In genomic region chr6:15110721-15111354, GRCh38 we compare ENCODE assay signal across 22 cellular contexts.
DNase-seq lines count a peak whose midpoint lies in the region; ATAC-seq and TF ChIP-seq lines count a peak whose summit lies in the region.
"Had no signal": no experiment of that assay in that cellular context is flagged by ENCODE, and none has a peak within 500 bp of the region (broad histone marks: within the 10 kb centered on the region; RNA-seq: fewer than 3 reads in every experiment).

No MANE protein-coding gene starts in this region.

- 38% methylated on average over 1 of the region's 1 CpG for WGBS in smooth muscle cell (ENCODE audit: low lambda C conversion rate)
- 35 to 48% methylated on average over 1 of the region's 1 CpG for WGBS in body of pancreas, 2 donors

- H3K4me1 ChIP-seq in smooth muscle cell (ENCODE audit: low read depth) (no peaks in the 10 kb centered on the region), body of pancreas (no peaks in the 10 kb centered on the region)
- H3K4me1 ChIP-seq: SJCRH30 had no signal

- no peaks in the 10 kb centered on the region for H3K79me2 ChIP-seq in smooth muscle cell (ENCODE audit: low read depth)

- H3K9ac ChIP-seq in smooth muscle cell (ENCODE audit: low read depth) = no peak overlapping the region

- H2AFZ ChIP-seq in smooth muscle cell (ENCODE audit: low read depth) = peak overlapping the region; percentile 37

- no peaks in the 10 kb centered on the region for H4K20me1 ChIP-seq in smooth muscle cell (ENCODE audit: low read depth)

- no peak overlapping the region for H3K4me2 ChIP-seq in smooth muscle cell

- peak; percentile 15 for DNase-seq in NCI-H2029 (lab: John Stamatoyannopoulos, UW)
- no peak for DNase-seq in NCI-H2029 treated with DMSO at 0.1 percent for 48 hours (lab: John Stamatoyannopoulos, UW)
- DNase-seq in NCI-H748 treated with DMSO at 0.1 percent for 48 hours (lab: John Stamatoyannopoulos, UW) = peak; percentile 21
- peak; percentile 6 to 43 for DNase-seq in cardiac fibroblast (ENCODE audit: low read depth in 2 of 2)
- no peak for DNase-seq in smooth muscle cell (lab: John Stamatoyannopoulos, UW; ENCODE audit: unreplicated experiment)
- no peak for DNase-seq in body of pancreas
- DNase-seq in activated CD4-positive, CD25-positive, alpha-beta regulatory T cell (lab: John Stamatoyannopoulos, UW) = no peak
- DNase-seq: 8988T; AML-193; CD8-positive, alpha-beta memory T cell; DMS53; GDM1; H7; HFFc6; KG1; NCI-H1105 treated with DMSO at 0.1 percent for 48 hours; NCI-H1694 treated with DMSO at 0.1 percent for 48 hours; NCI-H774; OCI-M1; SJCRH30 had no signal

- intact Hi-C loops in body of pancreas (cut with DNase I) = no loop called here

- TF ChIP-seq CTCF in cardiac fibroblast (IDR thresholded peaks at IDR 0.05; ENCODE audit: low read depth, low read length) = no peak
- TF ChIP-seq CTCF in smooth muscle cell (IDR thresholded peaks at IDR 0.05; ENCODE audit: borderline replicate concordance, insufficient read depth, poor library complexity, severe bottlenecking) = no peak
- no peak for TF ChIP-seq CTCF in body of pancreas (IDR thresholded peaks at IDR 0.05)

- no peaks in the 10 kb centered on the region for H3F3A ChIP-seq in smooth muscle cell (ENCODE audit: low read depth)

- no peak for TF ChIP-seq POLR2A in body of pancreas (IDR thresholded peaks at IDR 0.05)

- H3K27ac ChIP-seq in smooth muscle cell (ENCODE audit: low read depth) (no peak overlapping the region), body of pancreas (no peak overlapping the region)
- H3K27ac ChIP-seq: C4-2B, SJCRH30 had no signal

- H3K4me3 ChIP-seq in cardiac fibroblast (replicated peaks in 1 of 2; ENCODE audit: low read depth in 2 of 2, low read length in 2 of 2) (no peak overlapping the region), smooth muscle cell (no peak overlapping the region), body of pancreas (no peak overlapping the region)
- H3K4me3 ChIP-seq: SJCRH30 had no signal

- no peaks in the 10 kb centered on the region for H3K27me3 ChIP-seq in smooth muscle cell (ENCODE audit: low read depth)
- H3K27me3 ChIP-seq in body of pancreas = no peaks in the 10 kb centered on the region
- H3K27me3 ChIP-seq: SJCRH30 had no signal

- H3K9me3 ChIP-seq in smooth muscle cell (replicated peaks; ENCODE audit: low read depth) (no peaks in the 10 kb centered on the region), body of pancreas (no peaks in the 10 kb centered on the region)
- H3K9me3 ChIP-seq: SJCRH30 had no signal

- H3K36me3 ChIP-seq in smooth muscle cell (ENCODE audit: low read depth) (no peaks in the 10 kb centered on the region), body of pancreas (replicated peaks in 1 of 2; ENCODE audit: insufficient read depth in 1 of 2, low read depth in 2 of 2) (no peaks in the 10 kb centered on the region)
- H3K36me3 ChIP-seq: SJCRH30 had no signal

- no peak for ATAC-seq in body of pancreas
- no peak for ATAC-seq in HG03045 (IDR thresholded peaks at IDR 0.05; ENCODE audit: unreplicated experiment)

Comparison
In these comparisons a context has a peak if more than half of its experiments do, and no peak if none do; other contexts are left out.
1. DNase-seq: peak in NCI-H2029 (single experiment), NCI-H748 treated with DMSO at 0.1 percent for 48 hours (single experiment) and cardiac fibroblast (2 of 2); none in NCI-H2029 treated with DMSO at 0.1 percent for 48 hours (single experiment), smooth muscle cell (single experiment), body of pancreas (0 of 4) and activated CD4-positive, CD25-positive, alpha-beta regulatory T cell (0 of 4).